In genomic region chr2:215625207-215625606, GRCh38 we compare ENCODE assay signal across 16 cellular contexts.
"Had no signal": no experiment of that assay in that cellular context is flagged by ENCODE, and none has a peak within 500 bp of the region (broad histone marks: within the 10 kb centered on the region; RNA-seq: fewer than 3 reads in every experiment).

No MANE protein-coding gene starts in this region.

- H3K27ac Mint-ChIP-seq: activated CD8-positive, alpha-beta T cell treated with anti-CD3 and anti-CD28 coated beads for 36 hours; activated naive CD8-positive, alpha-beta T cell treated with anti-CD3 and anti-CD28 coated beads, Interleukin-2, amount 10 ng/mL, durations not matched to agents 7 days and 5 days; activated T-cell treated with anti-CD3 and anti-CD28 coated beads, Interleukin-2, amount 50 U/mL, for 72 hours; stimulated activated memory B cell treated with anti-CD40 and anti-IgM and Interleukin-4, amounts not matched to agents 10 μg/mL and 1 μg/mL and 100 μg/mL, for 72 hours; T-helper 1 cell treated with Interleukin-12 subunit alpha and Interleukin-12 subunit beta and Interleukin-4 antibody, amounts not matched to agents 30 μg/mL and 1 μg/mL, for 36 hours had no signal

- H3K9me3 Mint-ChIP-seq: activated CD8-positive, alpha-beta T cell treated with anti-CD3 and anti-CD28 coated beads for 36 hours; activated naive CD8-positive, alpha-beta T cell treated with anti-CD3 and anti-CD28 coated beads, Interleukin-2, amount 10 ng/mL, durations not matched to agents 7 days and 5 days; activated T-cell treated with anti-CD3 and anti-CD28 coated beads, Interleukin-2, amount 50 U/mL, for 72 hours; stimulated activated memory B cell treated with anti-CD40 and anti-IgM and Interleukin-4, amounts not matched to agents 10 μg/mL and 1 μg/mL and 100 μg/mL, for 72 hours; T-helper 1 cell treated with Interleukin-12 subunit alpha and Interleukin-12 subunit beta and Interleukin-4 antibody, amounts not matched to agents 30 μg/mL and 1 μg/mL, for 36 hours had no signal

- H3K27me3 ChIP-seq: cardiac muscle cell, spleen, uterus had no signal

- DNase-seq: activated CD4-positive, alpha-beta T cell treated with anti-CD3 and anti-CD28 coated beads for 4 hours; activated CD8-positive, alpha-beta memory T cell treated with anti-CD3 and anti-CD28 coated beads, Interleukin-2, amount 50 U/mL, for 4 hours; activated CD8-positive, alpha-beta T cell treated with anti-CD3 and anti-CD28 coated beads for 36 hours; activated naive CD8-positive, alpha-beta T cell treated with anti-CD3 and anti-CD28 coated beads, Interleukin-2, amount 10 ng/mL, durations not matched to agents 7 days and 5 days; activated T-cell treated with anti-CD3 and anti-CD28 coated beads, Interleukin-2, amount 50 U/mL, for 72 hours; aorta; cortex of kidney; posterior cingulate gyrus; spleen; stimulated activated CD4-positive, alpha-beta T cell treated with anti-CD3 and anti-CD28 coated beads, Interleukin-1b, Interleukin-23, amount 100 ng/mL, for 48 hours had no signal

- H3K9me3 ChIP-seq: spleen, uterus had no signal

- H3K4me3 ChIP-seq: cardiac muscle cell, spleen, uterus had no signal

- ATAC-seq: activated CD8-positive, alpha-beta T cell treated with anti-CD3 and anti-CD28 coated beads for 36 hours; activated T-cell treated with anti-CD3 and anti-CD28 coated beads, Interleukin-2, amount 50 U/mL, for 72 hours; left colon; SK-N-SH treated with all-trans-retinoic acid at 6 μM for 48 hours; stimulated activated memory B cell treated with anti-CD40 and anti-IgM and Interleukin-4, amounts not matched to agents 10 μg/mL and 1 μg/mL and 100 μg/mL, for 72 hours had no signal

- H3K36me3 Mint-ChIP-seq: activated naive CD8-positive, alpha-beta T cell treated with anti-CD3 and anti-CD28 coated beads, Interleukin-2, amount 10 ng/mL, durations not matched to agents 7 days and 5 days; stimulated activated memory B cell treated with anti-CD40 and anti-IgM and Interleukin-4, amounts not matched to agents 10 μg/mL and 1 μg/mL and 100 μg/mL, for 72 hours had no signal

- H3K36me3 ChIP-seq: cardiac muscle cell, spleen, uterus had no signal

- H3K4me1 Mint-ChIP-seq: stimulated activated memory B cell treated with anti-CD40 and anti-IgM and Interleukin-4, amounts not matched to agents 10 μg/mL and 1 μg/mL and 100 μg/mL, for 72 hours had no signal

- H3K4me1 ChIP-seq: uterus had no signal

- H3K4me3 Mint-ChIP-seq: activated CD8-positive, alpha-beta T cell treated with anti-CD3 and anti-CD28 coated beads for 36 hours; activated naive CD8-positive, alpha-beta T cell treated with anti-CD3 and anti-CD28 coated beads, Interleukin-2, amount 10 ng/mL, durations not matched to agents 7 days and 5 days; activated T-cell treated with anti-CD3 and anti-CD28 coated beads, Interleukin-2, amount 50 U/mL, for 72 hours; stimulated activated memory B cell treated with anti-CD40 and anti-IgM and Interleukin-4, amounts not matched to agents 10 μg/mL and 1 μg/mL and 100 μg/mL, for 72 hours; T-helper 1 cell treated with Interleukin-12 subunit alpha and Interleukin-12 subunit beta and Interleukin-4 antibody, amounts not matched to agents 30 μg/mL and 1 μg/mL, for 36 hours had no signal
